In genomic region chr19:18117692-18118378, GRCh38 we compare ENCODE assay signal across 8 cellular contexts. TPM values are rescaled to one million over a fixed set of nuclear protein-coding genes. Genes with fewer than 3 reads are reported as not detected.
DNase-seq lines count a peak whose midpoint lies in the region; ATAC-seq and TF ChIP-seq lines count a peak whose summit lies in the region.

No MANE protein-coding gene starts in this region.

- H3K27me3 ChIP-seq in adipocyte (replicated peaks; ENCODE audit: control insufficient read depth, insufficient read depth, low read length) (no peaks in the 10 kb centered on the region), transverse colon (no peaks in the 10 kb centered on the region)

- ATAC-seq in HG02588 (IDR thresholded peaks at IDR 0.05; ENCODE audit: unreplicated experiment) (peak; percentile 75), left cardiac atrium (peak; percentile 96)

- H3K4me3 ChIP-seq in adipocyte (ENCODE audit: low read length) = peak overlapping the region; percentile 82
- peak overlapping the region; percentile 66 to 93 (median 77) for H3K4me3 ChIP-seq in transverse colon

- no peak for TF ChIP-seq CTCF in transverse colon (IDR thresholded peaks at IDR 0.05)

- H3K4me1 ChIP-seq in adipocyte (ENCODE audit: control insufficient read depth, insufficient read depth, low read length) (peaks cover 18% of the 10 kb centered on the region), transverse colon (peaks cover 10 to 24% (median 18%) of the 10 kb centered on the region in 4 donors)

- DNase-seq in GM03348 (ENCODE audit: low spot score) = peak; percentile 100
- DNase-seq in NCI-H1092 treated with DMSO at 0.1 percent for 48 hours (lab: John Stamatoyannopoulos, UW) = peak; percentile 85
- peak; percentile 93 for DNase-seq in T follicular helper cell (ENCODE audit: low read depth)
- peak; percentile 94 for DNase-seq in adipocyte (ENCODE audit: low read depth)
- peak; percentile 92 for DNase-seq in left cardiac atrium
- DNase-seq in posterior vena cava (ENCODE audit: low spot score) = peak; percentile 97
- DNase-seq in transverse colon = peak; percentile 95

- H3K36me3 ChIP-seq in adipocyte (ENCODE audit: control insufficient read depth, insufficient read depth, low read length, severe bottlenecking) (peaks cover 8% of the 10 kb centered on the region), transverse colon (no peaks in the 10 kb centered on the region)

- peak overlapping the region; percentile 80 to 85 (median 83) for H3K27ac ChIP-seq in transverse colon

- in situ Hi-C loops in transverse colon (cut with MboI; ENCODE audit: low pct_ligation_motif_present in 1 of 4, low pct_unique_long_range_greater_than_20kb in 1 of 4, low sequenced_read_pairs in 3 of 4) = no loop called here

- no peaks in the 10 kb centered on the region for H3K9me3 ChIP-seq in adipocyte (ENCODE audit: control insufficient read depth, low read length)
- no peaks in the 10 kb centered on the region for H3K9me3 ChIP-seq in transverse colon

- peak overlapping the region; percentile 80 for H3K9ac ChIP-seq in adipocyte (ENCODE audit: low read length)

- intact Hi-C loops in left cardiac atrium (cut with DNase I) (loop anchor here (5.0 to 10.0 kb wide), 2 partner anchors 34 to 47 kb away; partner anchors contain the start of gene PIK3R2 (in 1 of the 2)), posterior vena cava (cut with DNase I) (loop anchor here in 1 of 2 donors (5.0 kb wide), 1 partner anchor 39 kb away; no protein-coding TSS in a partner anchor), transverse colon (cut with DNase I; ENCODE audit: low total_unique reads) (no loop called here)

- no peak for TF ChIP-seq POLR2A in transverse colon (IDR thresholded peaks at IDR 0.05)

- WGBS in transverse colon (ENCODE audit: low coverage in 1 of 2), 2 donors = 1% methylated on average over 33 of the region's 86 CpGs; no CpG with 5 or more reads in 1 of the 2 donors

- no peak for TF ChIP-seq EP300 in transverse colon (IDR thresholded peaks at IDR 0.05; ENCODE audit: low read depth)

RNA-seq across cellular contexts. Expression of gene MAST3, which starts 20.3 kb away (rescaled TPM):
- 1 to 10 TPM; 5.5 to 7.9 TPM for total RNA-seq in left cardiac atrium
- 1 to 10 TPM; 5.6 to 7.1 TPM for total RNA-seq in posterior vena cava
- 10 to 100 TPM; 27.2 to 53.5 (median 32.7) TPM for total RNA-seq in transverse colon

RNA-seq across cellular contexts. Expression of gene IL12RB1, which starts 31.1 kb away (rescaled TPM):
- 1 to 10 TPM; 1.2 to 1.6 TPM for total RNA-seq in left cardiac atrium
- total RNA-seq in posterior vena cava = 1 to 10 TPM; 1.7 to 2.3 TPM
- 1 to 10 TPM in 1 of 4 donors, under 1 TPM in 1, not detected in 2; 0.55 to 2.1 TPM for total RNA-seq in transverse colon

RNA-seq across cellular contexts. Expression of gene PIK3R2, which starts 35.1 kb away (rescaled TPM):
- total RNA-seq in left cardiac atrium = 10 to 100 TPM; 22.1 to 24.5 TPM
- 10 to 100 TPM; 11.5 to 13.0 TPM for total RNA-seq in posterior vena cava
- total RNA-seq in transverse colon = 100 to 1,000 TPM in 1 of 4 donors, 10 to 100 TPM in 3; 30.5 to 135 (median 31.2) TPM

RNA-seq across cellular contexts. Expression of gene IFI30, which starts 55.8 kb away (rescaled TPM):
- total RNA-seq in left cardiac atrium (10 to 100 TPM; 43.7 to 68.9 TPM), posterior vena cava (10 to 100 TPM; 60.7 to 76.7 TPM), transverse colon (10 to 100 TPM in 3 of 4 donors, 1 to 10 TPM in 1; 10.0 to 50.8 (median 32.8) TPM)

Comparison
In these comparisons a context has a peak if more than half of its experiments do, and no peak if none do; other contexts are left out.
1. Peak in every context shown above with its lines: DNase-seq, ATAC-seq, H3K4me3 ChIP-seq and H3K27ac ChIP-seq.